Comparison of ENCODE assay signal across 1 cellular context in the genomic region with DNA sequence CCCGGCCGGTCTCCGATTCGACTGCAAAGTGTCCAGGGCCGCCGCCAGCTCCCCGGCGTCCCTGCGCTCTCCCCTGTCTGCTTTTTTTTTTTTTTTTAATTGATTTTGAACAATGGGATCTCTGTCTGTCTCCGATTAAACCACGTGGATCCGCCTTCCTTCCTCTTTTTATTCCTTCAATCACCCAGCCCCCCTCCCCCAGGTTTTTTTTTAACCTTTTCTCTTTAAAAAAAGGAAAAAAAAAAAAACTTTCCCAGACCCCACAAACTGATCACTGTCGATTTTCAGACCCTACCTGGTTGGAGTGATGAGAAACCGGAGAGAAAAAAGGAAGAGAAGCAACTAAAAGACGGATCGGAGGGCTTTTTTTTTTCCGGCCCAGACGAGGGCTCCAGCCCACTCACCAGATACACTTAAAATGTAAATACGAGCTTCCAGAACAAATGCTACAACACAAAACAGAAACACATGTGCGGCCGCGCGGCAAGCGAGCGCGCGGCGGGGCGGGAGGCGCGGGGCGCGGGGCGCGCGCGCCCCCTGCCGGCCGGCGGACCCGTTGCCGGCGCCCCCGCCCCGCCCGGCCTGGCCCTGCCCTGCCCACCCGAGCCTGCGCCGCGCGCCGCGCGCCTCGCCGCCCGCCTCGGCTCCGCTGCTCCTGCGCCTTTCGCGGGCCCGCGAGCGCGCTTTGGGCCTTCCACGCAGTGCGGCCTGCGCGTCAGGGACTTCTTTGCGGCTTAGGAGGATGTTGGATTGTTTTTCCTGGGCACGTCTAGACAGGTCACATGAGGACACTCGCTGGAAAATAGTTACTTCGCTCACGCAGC.
TF ChIP-seq lines count a peak whose summit lies in the region.

RCC2 (minus strand) TSS at position 428 of the 824 bp plus-strand sequence. CDS start 1,163 bp downstream, outside the sequence.

TF ChIP-seq in SK-N-SH treated with all-trans-retinoic acid at 6 μM for 48 hours, 23 proteins besides CTCF, POLR2A, EP300 and RAD21 (continued from another document):
- TF ChIP-seq PATZ1 (CRISPR knock-in tag; IDR thresholded peaks at IDR 0.05; ENCODE audit: borderline replicate concordance) (no peak), ARNTL (CRISPR knock-in tag; IDR thresholded peaks at IDR 0.05; ENCODE audit: borderline replicate concordance, low read depth) (no peak), BACH2 (CRISPR knock-in tag; IDR thresholded peaks at IDR 0.05; ENCODE audit: borderline replicate concordance) (no peak), RARB (CRISPR knock-in tag; IDR thresholded peaks at IDR 0.05) (no peak), ZNF70 (CRISPR knock-in tag; IDR thresholded peaks at IDR 0.05) (no peak), OSR1 (CRISPR knock-in tag; IDR thresholded peaks at IDR 0.05) (no peak), TSHZ2 (CRISPR knock-in tag; IDR thresholded peaks at IDR 0.05) (no peak), TOX (CRISPR knock-in tag; IDR thresholded peaks at IDR 0.05; ENCODE audit: borderline replicate concordance) (no peak), ZNF8 (CRISPR knock-in tag; IDR thresholded peaks at IDR 0.05) (no peak), GLIS3 (CRISPR knock-in tag; IDR thresholded peaks at IDR 0.05) (no peak), ESRRG (CRISPR knock-in tag; IDR thresholded peaks at IDR 0.05) (no peak), CREB5 (CRISPR knock-in tag; IDR thresholded peaks at IDR 0.05; ENCODE audit: low read depth) (no peak)
TF ChIP-seq in SK-N-SH treated with all-trans-retinoic acid at 6 μM for 48 hours: peak in this region for 0.
